In the genomic region with DNA sequence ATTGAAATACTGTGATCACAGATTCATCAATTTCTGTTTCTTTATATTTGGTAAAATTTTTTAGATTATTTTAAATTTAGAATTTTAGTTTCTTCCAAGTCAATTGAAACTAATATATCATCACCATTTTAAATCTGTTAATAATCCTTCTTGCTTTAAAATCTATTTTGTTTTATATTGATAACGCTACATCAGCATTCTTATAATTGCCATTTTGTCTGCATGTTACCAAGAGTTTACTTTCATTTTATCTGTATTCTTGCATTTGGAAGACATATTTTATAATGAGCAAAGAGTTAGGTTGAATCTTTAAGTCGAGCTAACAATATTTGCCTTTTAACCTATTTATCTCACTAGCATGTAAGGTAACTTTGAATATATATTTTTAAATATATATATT, we compare ENCODE assay signal across 25 cellular contexts.
"Had no signal": no experiment of that assay in that cellular context is flagged by ENCODE, and none has a peak within 500 bp of the region (broad histone marks: within the 10 kb centered on the region; RNA-seq: fewer than 3 reads in every experiment).

No MANE protein-coding gene starts in this region.

- H3K79me2 ChIP-seq: parathyroid adenoma had no signal

- H3K4me2 ChIP-seq: neural progenitor cell had no signal

- H2AFZ ChIP-seq: neural progenitor cell, parathyroid adenoma had no signal

- ATAC-seq: naive thymus-derived CD8-positive, alpha-beta T cell; psoas muscle; right cardiac atrium; sciatic nerve; stimulated activated effector memory CD8-positive, alpha-beta T cell treated with anti-CD3 and anti-CD28 coated beads, Interleukin-12 subunit alpha, Interleukin-12 subunit beta, amount 100 ng/mL, for 72 hours; stimulated activated naive B cell treated with anti-CD40 and anti-IgM and Interleukin-4, amounts not matched to agents 10 μg/mL and 1 μg/mL and 100 μg/mL, for 72 hours had no signal

- H3K9me3 ChIP-seq: ovary, psoas muscle, thoracic aorta, thyroid gland, tibial nerve, upper lobe of left lung, vagina had no signal

- H3K4me3 ChIP-seq: neural progenitor cell, ovary, psoas muscle, skin epidermis, stomach, thoracic aorta, thyroid gland, tibial nerve, upper lobe of left lung, vagina had no signal

- H3K9ac ChIP-seq: neural progenitor cell, parathyroid adenoma had no signal

- DNase-seq: naive thymus-derived CD8-positive, alpha-beta T cell; occipital lobe; ovary; posterior cingulate gyrus; psoas muscle; right cardiac atrium; stimulated activated CD4-positive, alpha-beta T cell treated with anti-CD3 and anti-CD28 coated beads, Interleukin-15, amount 100 ng/mL, for 24 hours; stimulated activated CD4-positive, alpha-beta T cell treated with anti-CD3 and anti-CD28 coated beads, Interleukin-2, amount 100 ng/mL, for 24 hours; stimulated activated CD4-positive, alpha-beta T cell treated with anti-CD3 and anti-CD28 coated beads, Interleukin-2, amount 100 ng/mL, for 48 hours; stimulated activated CD4-positive, alpha-beta T cell treated with anti-CD3 and anti-CD28 coated beads, Interleukin-4, amount 100 ng/mL, for 24 hours; stimulated activated naive B cell treated with anti-CD40 and anti-IgM and Interleukin-4, amounts not matched to agents 10 μg/mL and 1 μg/mL and 100 μg/mL, for 72 hours; stimulated activated naive CD4-positive, alpha-beta T cell treated with Interleukin-2 at 50 U/mL for 16 hours; stomach; thyroid gland; trophoblast cell; upper lobe of left lung had no signal

- H3K36me3 ChIP-seq: neural progenitor cell, ovary, stomach, thoracic aorta, thyroid gland, tibial nerve, upper lobe of left lung, vagina had no signal

- H3K4me1 ChIP-seq: neural progenitor cell, parathyroid adenoma, psoas muscle, stomach, thyroid gland, tibial nerve, upper lobe of left lung, vagina had no signal

- H3K27me3 ChIP-seq: neural progenitor cell, ovary, stomach, thyroid gland, tibial nerve, upper lobe of left lung, vagina had no signal

- FAIRE-seq: urothelium cell line had no signal

- H3K27ac ChIP-seq: neural progenitor cell, ovary, parathyroid adenoma, psoas muscle, skin epidermis, stomach, thoracic aorta, thyroid gland, tibial nerve, upper lobe of left lung, vagina had no signal
